21 cellular contexts compared by ENCODE assay signal in genomic region chr2:102768892-102769291, GRCh38.
"Had no signal": no experiment of that assay in that cellular context is flagged by ENCODE, and none has a peak within 500 bp of the region (broad histone marks: within the 10 kb centered on the region; RNA-seq: fewer than 3 reads in every experiment).

No MANE protein-coding gene starts in this region.

- H3K36me3 ChIP-seq: neural progenitor cell, right atrium auricular region, upper lobe of left lung, uterus had no signal

- H3K27me3 ChIP-seq: dorsolateral prefrontal cortex, heart left ventricle, hepatocyte, neural progenitor cell, right atrium auricular region, testis, tibial artery, upper lobe of left lung, uterus had no signal

- H3K4me3 ChIP-seq: dorsolateral prefrontal cortex, heart left ventricle, hepatocyte, lung, neural progenitor cell, right atrium auricular region, smooth muscle cell, testis, tibial artery, upper lobe of left lung, uterus had no signal

- DNase-seq: dorsolateral prefrontal cortex; effector CD4-positive, alpha-beta T cell; heart left ventricle; kidney; naive B cell; stimulated activated CD4-positive, alpha-beta T cell treated with anti-CD3 and anti-CD28 coated beads, Interleukin-2, amount 100 ng/mL, for 24 hours; stimulated activated CD4-positive, alpha-beta T cell treated with anti-CD3 and anti-CD28 coated beads, Interleukin-4, amount 100 ng/mL, for 4 hours; stimulated activated naive CD8-positive, alpha-beta T cell treated with anti-CD3 and anti-CD28 coated beads, Interleukin-15, Interleukin-2, amounts not matched to agents 100 U/mL and 50 U/mL, for 24 hours; substantia nigra; testis; upper lobe of left lung; uterus had no signal

- H3K9me3 ChIP-seq: heart left ventricle, right atrium auricular region, testis, tibial artery, upper lobe of left lung, uterus had no signal

- ATAC-seq: heart left ventricle; natural killer cell treated with Interleukin-12 subunit alpha and Interleukin-12 subunit beta and Interleukin-15 and Interleukin-18, amount 100 ng/mL, for 72 hours; stimulated activated memory B cell treated with anti-CD40 and anti-IgM and Interleukin-4, amounts not matched to agents 10 μg/mL and 1 μg/mL and 100 μg/mL, for 72 hours; stimulated activated naive CD8-positive, alpha-beta T cell treated with anti-CD3 and anti-CD28 coated beads, Interleukin-15, Interleukin-2, amounts not matched to agents 100 U/mL and 50 U/mL, for 24 hours had no signal

- H3K27ac ChIP-seq: dorsolateral prefrontal cortex, heart left ventricle, hepatocyte, neural progenitor cell, parathyroid adenoma, right atrium auricular region, testis, tibial artery, upper lobe of left lung, uterus had no signal

- H3K4me1 ChIP-seq: parathyroid adenoma, testis, tibial artery, upper lobe of left lung, uterus had no signal
